18 cellular contexts compared by ENCODE assay signal in genomic region chr6:111795558-111795957, GRCh38.
DNase-seq lines count a peak whose midpoint lies in the region; ATAC-seq, FAIRE-seq and TF ChIP-seq lines count a peak whose summit lies in the region.
"Had no signal": no experiment of that assay in that cellular context is flagged by ENCODE, and none has a peak within 500 bp of the region (broad histone marks: within the 10 kb centered on the region; RNA-seq: fewer than 3 reads in every experiment).

No MANE protein-coding gene starts in this region.

- no peaks in the 10 kb centered on the region for H3K9me3 Mint-ChIP-seq in activated naive CD4-positive, alpha-beta T cell treated with anti-CD3 and anti-CD28 coated beads, Interleukin-2, amount 50 U/mL, for 24 hours
- no peaks in the 10 kb centered on the region for H3K9me3 Mint-ChIP-seq in T-cell
- no peaks in the 10 kb centered on the region for H3K9me3 Mint-ChIP-seq in stimulated activated memory B cell treated with anti-CD40 and anti-IgM and Interleukin-4, amounts not matched to agents 10 μg/mL and 1 μg/mL and 100 μg/mL, for 72 hours

- POLR2A ChIA-PET in T-cell (lab: Charles Lee) (interaction anchor here (0.7 to 1.1 kb wide), 4 partner anchors 11 to 59 kb away, joined by 3 to 8 read pairs (median 4); no protein-coding TSS in a partner anchor), GM12878 (lab: Charles Lee) (interaction anchor here (0.6 to 3.0 kb wide), 5 partner anchors 28 to 58 kb away, joined by 3 to 14 read pairs (median 5); no protein-coding TSS in a partner anchor)

- H4K20me1 ChIP-seq in GM12878 (ENCODE audit: control insufficient read depth, insufficient read depth): no peaks in the 10 kb centered on the region

- peaks cover 29% of the 10 kb centered on the region for H3K4me1 ChIP-seq in GM12878 (ENCODE audit: control insufficient read depth, insufficient read depth, low read length)

- RAD21 ChIA-PET in GM12878 (lab: Charles Lee; ENCODE audit: unreplicated experiment): interaction anchor here (1.1 to 4.4 kb wide), 5 partner anchors 9 to 69 kb away, joined by 3 to 22 read pairs (median 4); no protein-coding TSS in a partner anchor

- no peaks in the 10 kb centered on the region for H3K27me3 Mint-ChIP-seq in activated naive CD4-positive, alpha-beta T cell treated with anti-CD3 and anti-CD28 coated beads, Interleukin-2, amount 50 U/mL, for 24 hours
- no peaks in the 10 kb centered on the region for H3K27me3 Mint-ChIP-seq in T-cell
- H3K27me3 Mint-ChIP-seq in stimulated activated memory B cell treated with anti-CD40 and anti-IgM and Interleukin-4, amounts not matched to agents 10 μg/mL and 1 μg/mL and 100 μg/mL, for 72 hours: no peaks in the 10 kb centered on the region

- H3K4me2 ChIP-seq in GM12878 (ENCODE audit: control insufficient read depth, insufficient read depth): peak overlapping the region; percentile 74; the same call in 1 of the 2 replicates
- H3K4me2 ChIP-seq: hepatocyte had no signal

- H3K4me3 Mint-ChIP-seq in activated naive CD4-positive, alpha-beta T cell treated with anti-CD3 and anti-CD28 coated beads, Interleukin-2, amount 50 U/mL, for 24 hours: peak overlapping the region; percentile 66
- H3K4me3 Mint-ChIP-seq in T-cell: peak overlapping the region; percentile 73 to 82 (median 77)
- H3K4me3 Mint-ChIP-seq in stimulated activated memory B cell treated with anti-CD40 and anti-IgM and Interleukin-4, amounts not matched to agents 10 μg/mL and 1 μg/mL and 100 μg/mL, for 72 hours: no peak overlapping the region

- DNase-seq in activated naive CD4-positive, alpha-beta T cell treated with Interleukin-2 at 50 U/mL for 16 hours: no peak
- DNase-seq in T-cell (no peak), GM12878 (ENCODE audit: low read depth, low spot score) (no peak), NCI-H526 (lab: John Stamatoyannopoulos, UW) (no peak)
- DNase-seq: activated gamma-delta T cell; DND-41; NCI-H1048; NK-92 treated with Interleukin-12 subunit alpha and Interleukin-12 subunit beta, amount 100 ng/mL, for 24 hours; stimulated activated naive CD4-positive, alpha-beta T cell; trophoblast cell had no signal

- FAIRE-seq in GM12878 (lab: Jason Lieb, UNC): no peak
- FAIRE-seq: islet of Langerhans had no signal

- no peaks in the 10 kb centered on the region; a peak in 1 of 4 replicates for H3K36me3 ChIP-seq in GM12878 (ENCODE audit: control insufficient read depth in 2 of 2, insufficient read depth in 2 of 2, low read length in 1 of 2)
- H3K36me3 ChIP-seq: right atrium auricular region had no signal

- H3K27ac Mint-ChIP-seq in activated naive CD4-positive, alpha-beta T cell treated with anti-CD3 and anti-CD28 coated beads, Interleukin-2, amount 50 U/mL, for 24 hours: peak overlapping the region; percentile 97
- H3K27ac Mint-ChIP-seq in T-cell: peak overlapping the region; percentile 87 to 94
- H3K27ac Mint-ChIP-seq in stimulated activated memory B cell treated with anti-CD40 and anti-IgM and Interleukin-4, amounts not matched to agents 10 μg/mL and 1 μg/mL and 100 μg/mL, for 72 hours: peak overlapping the region; percentile 24

- SMC1A ChIA-PET in GM12878 (lab: Charles Lee; ENCODE audit: uncharacterized antibody, unreplicated experiment): interaction anchor here (0.9 to 4.5 kb wide), 8 partner anchors 8 to 55 kb away, joined by 3 to 34 read pairs (median 6); no protein-coding TSS in a partner anchor

- CTCF ChIA-PET in T-cell (lab: Charles Lee) (interaction anchor here in 1 of 2 donors (0.8 to 1.3 kb wide), 6 partner anchors 8 to 85 kb away, joined by 3 to 5 read pairs (median 4); no protein-coding TSS in a partner anchor), GM12878 (lab: Yijun Ruan, JAX) (interaction anchor here (1.3 to 1.8 kb wide), 3 partner anchors 8 to 85 kb away, joined by 3 to 6 read pairs (median 5); no protein-coding TSS in a partner anchor)

- H3K36me3 Mint-ChIP-seq in activated naive CD4-positive, alpha-beta T cell treated with anti-CD3 and anti-CD28 coated beads, Interleukin-2, amount 50 U/mL, for 24 hours: peaks cover 44% of the 10 kb centered on the region
- H3K36me3 Mint-ChIP-seq in T-cell: peaks cover 25% of the 10 kb centered on the region
- peaks cover 38% of the 10 kb centered on the region for H3K36me3 Mint-ChIP-seq in stimulated activated memory B cell treated with anti-CD40 and anti-IgM and Interleukin-4, amounts not matched to agents 10 μg/mL and 1 μg/mL and 100 μg/mL, for 72 hours

- 74% methylated on average over 2 of the region's 2 CpGs for WGBS in GM12878 (ENCODE audit: insufficient coverage, insufficient replicate concordance, low lambda C conversion rate, missing lambda C conversion rate)

- no peak for TF ChIP-seq POLR2A in GM12878 (IDR thresholded peaks at IDR 0.05; ENCODE audit: low read depth, low read length)

- H3K4me1 Mint-ChIP-seq in activated naive CD4-positive, alpha-beta T cell treated with anti-CD3 and anti-CD28 coated beads, Interleukin-2, amount 50 U/mL, for 24 hours: peaks cover 96% of the 10 kb centered on the region
- peaks cover 22 to 87% (median 84%) of the 10 kb centered on the region in 3 donors for H3K4me1 Mint-ChIP-seq in T-cell
- peaks cover 27% of the 10 kb centered on the region for H3K4me1 Mint-ChIP-seq in stimulated activated memory B cell treated with anti-CD40 and anti-IgM and Interleukin-4, amounts not matched to agents 10 μg/mL and 1 μg/mL and 100 μg/mL, for 72 hours

- H3K79me2 ChIP-seq in GM12878 (ENCODE audit: control insufficient read depth, insufficient read depth, low read length): peaks cover 64% of the 10 kb centered on the region

- no peak overlapping the region for H3K9ac ChIP-seq in GM12878 (ENCODE audit: control insufficient read depth, insufficient read depth, low read length)

- in situ Hi-C loops in GM12878 (cut with MboI): no loop called here

- TF ChIP-seq CTCF in GM12878 (IDR thresholded peaks at IDR 0.05 in 2 of 3, conservative IDR thresholded peaks at IDR 0.05 in 1 of 3; ENCODE audit: control insufficient read depth in 2 of 3, extremely low read depth in 1 of 3, insufficient read depth in 1 of 3, low read depth in 3 of 3, low read length in 3 of 3): no peak

- no peak for TF ChIP-seq EP300 in GM12878 (IDR thresholded peaks at IDR 0.05; ENCODE audit: borderline replicate concordance in 1 of 2, control insufficient read depth in 1 of 2, low read depth in 2 of 2, low read length in 2 of 2)

- H3K9me3 ChIP-seq in GM12878 (replicated peaks; ENCODE audit: control insufficient read depth, insufficient read depth, low read length): no peaks in the 10 kb centered on the region
- H3K9me3 ChIP-seq: right atrium auricular region had no signal

- no peak for TF ChIP-seq RAD21 in GM12878 (IDR thresholded peaks at IDR 0.05; ENCODE audit: insufficient read depth, low read depth, low read length)

- no peak overlapping the region for H2AFZ ChIP-seq in GM12878 (ENCODE audit: control insufficient read depth, low read depth, low read length)
- H2AFZ ChIP-seq: hepatocyte had no signal

- peak overlapping the region; percentile 85 for H3K27ac ChIP-seq in GM12878 (ENCODE audit: control insufficient read depth, insufficient read depth)
- H3K27ac ChIP-seq: hepatocyte, right atrium auricular region, RWPE1 had no signal

- no peaks in the 10 kb centered on the region for H3K27me3 ChIP-seq in GM12878 (replicated peaks in 1 of 2; ENCODE audit: control insufficient read depth in 2 of 2, insufficient read depth in 2 of 2, low read length in 1 of 2)
- H3K27me3 ChIP-seq: hepatocyte, right atrium auricular region had no signal

- ATAC-seq in T-cell (replicated peaks in 1 of 4) (no peak), GM12878 (peak; percentile 9; the same call in 1 of the 3 replicates), HG03025 (IDR thresholded peaks at IDR 0.05; ENCODE audit: low FRiP score, unreplicated experiment) (no peak), HG03097 (IDR thresholded peaks at IDR 0.05; ENCODE audit: low FRiP score, unreplicated experiment) (no peak)
- no peak for ATAC-seq in stimulated activated memory B cell treated with anti-CD40 and anti-IgM and Interleukin-4, amounts not matched to agents 10 μg/mL and 1 μg/mL and 100 μg/mL, for 72 hours

- intact Hi-C loops in GM12878 (cut with micrococcal nuclease; ENCODE audit: unreplicated experiment): loop anchor here (1.0 to 2.0 kb wide), 2 partner anchors 9 to 31 kb away; no protein-coding TSS in a partner anchor

- no TSS peak for BruUV-seq in GM12878 (replicated peaks; lab: Mats Ljungman, UMichigan)

- peak overlapping the region; percentile 13; the same call in 1 of the 2 replicates for H3K4me3 ChIP-seq in GM12878
- H3K4me3 ChIP-seq: hepatocyte, right atrium auricular region had no signal

TF ChIP-seq in GM12878, 131 proteins besides CTCF, POLR2A, EP300 and RAD21:
- peak; percentile 38; the same call in 1 of the 2 replicates for TF ChIP-seq JUNB (IDR thresholded peaks at IDR 0.05)
- no peak for TF ChIP-seq ATF7 (IDR thresholded peaks at IDR 0.05; ENCODE audit: low read depth)

Comparison
In these comparisons a context has a peak if more than half of its experiments do, and no peak if none do; other contexts are left out.
1. H3K27ac Mint-ChIP-seq: peak in every context shown above with its lines; median percentile 97 in activated naive CD4-positive, alpha-beta T cell treated with anti-CD3 and anti-CD28 coated beads, Interleukin-2, amount 50 U/mL, for 24 hours; 90 in T-cell; 24 in stimulated activated memory B cell treated with anti-CD40 and anti-IgM and Interleukin-4, amounts not matched to agents 10 μg/mL and 1 μg/mL and 100 μg/mL, for 72 hours.